In genomic region chr7:134458806-134459698, GRCh38 we compare ENCODE assay signal across 8 cellular contexts. TPM values are rescaled to one million over a fixed set of nuclear protein-coding genes. Genes with fewer than 3 reads are reported as not detected.
A peak's percentile ranks its signal among the peaks of the same experiment; 100 is the strongest.
DNase-seq lines count a peak whose midpoint lies in the region; ATAC-seq and TF ChIP-seq lines count a peak whose summit lies in the region.

Gene AKR1B1 (minus strand): TSS chr7:134459100. CDS start chr7:134459062, 38 bp downstream.

- peak; percentile 59 to 81 (median 70) for TF ChIP-seq CTCF in gastroesophageal sphincter (IDR thresholded peaks at IDR 0.05)

- H3K4me3 Mint-ChIP-seq in activated naive CD4-positive, alpha-beta T cell treated with anti-CD3 and anti-CD28 coated beads for 36 hours: peak within 1 kb of the TSS; percentile 81

- H3K4me1 Mint-ChIP-seq in activated naive CD4-positive, alpha-beta T cell treated with anti-CD3 and anti-CD28 coated beads for 36 hours (ENCODE audit: low read depth): peaks cover 46% of the 10 kb centered on the region

- H3K36me3 Mint-ChIP-seq in activated naive CD4-positive, alpha-beta T cell treated with anti-CD3 and anti-CD28 coated beads for 36 hours (ENCODE audit: low read depth): peaks cover 4% of the 10 kb centered on the region

- peaks cover 0 to 7% of the 10 kb centered on the region in 2 donors for H3K36me3 ChIP-seq in gastroesophageal sphincter

- H3K27ac Mint-ChIP-seq in activated naive CD4-positive, alpha-beta T cell treated with anti-CD3 and anti-CD28 coated beads for 36 hours: peak within 1 kb of the TSS; percentile 70

- peak within 1 kb of the TSS; percentile 88 to 93 (median 91) for H3K27ac ChIP-seq in gastroesophageal sphincter

- peak; percentile 91 for ATAC-seq in GM21825 (IDR thresholded peaks at IDR 0.05; ENCODE audit: unreplicated experiment)
- ATAC-seq in gastroesophageal sphincter: peak; percentile 97

- peaks cover 2% of the 10 kb centered on the region for H3K9me3 Mint-ChIP-seq in activated naive CD4-positive, alpha-beta T cell treated with anti-CD3 and anti-CD28 coated beads for 36 hours

- no peaks in the 10 kb centered on the region for H3K27me3 Mint-ChIP-seq in activated naive CD4-positive, alpha-beta T cell treated with anti-CD3 and anti-CD28 coated beads for 36 hours (ENCODE audit: low read depth)

- TF ChIP-seq POLR2A in gastroesophageal sphincter (IDR thresholded peaks at IDR 0.05): peak; percentile 53 to 56

- CTCF ChIA-PET in activated naive CD4-positive, alpha-beta T cell treated with anti-CD3 and anti-CD28 coated beads for 36 hours (lab: Charles Lee): interaction anchor here (0.6 to 2.9 kb wide), 8 partner anchors 11 to 804 kb away, joined by 3 to 17 read pairs (median 4); no protein-coding TSS in a partner anchor

- 0 to 35% methylated on average over 2 to 17 of the region's 61 CpGs for WGBS in gastroesophageal sphincter (ENCODE audit: low coverage in 1 of 2), 2 donors

- H3K4me1 ChIP-seq in gastroesophageal sphincter: peaks cover 0 to 38% (median 2%) of the 10 kb centered on the region in 3 donors

- H3K4me3 ChIP-seq in gastroesophageal sphincter: peak within 1 kb of the TSS; percentile 90 to 96

- intact Hi-C loops in activated naive CD4-positive, alpha-beta T cell treated with anti-CD3 and anti-CD28 coated beads for 36 hours (cut with micrococcal nuclease): loop anchor here (1.0 to 10.0 kb wide), 12 partner anchors 27 to 1526 kb away; partner anchors contain the start of genes AGBL3, BPGM, CHCHD3 and NUP205

- no peak for TF ChIP-seq EP300 in gastroesophageal sphincter (IDR thresholded peaks at IDR 0.05)

- H3K27me3 ChIP-seq in gastroesophageal sphincter: no peaks in the 10 kb centered on the region

- peak; percentile 98 for DNase-seq in Daoy (ENCODE audit: low read depth)
- peak; percentile 95 for DNase-seq in LHCN-M2 (ENCODE audit: low read depth)
- DNase-seq in SHP77 treated with DMSO at 0.1 percent for 48 hours (lab: John Stamatoyannopoulos, UW): peak; percentile 80
- DNase-seq in activated naive CD4-positive, alpha-beta T cell treated with anti-CD3 and anti-CD28 coated beads for 36 hours: peak; percentile 90
- peak; percentile 38 to 95 (median 86) for DNase-seq in nucleus accumbens (lab: John Stamatoyannopoulos, UW)
- DNase-seq in superior temporal gyrus (ENCODE audit: extremely low spot score): peak; percentile 91

- no peaks in the 10 kb centered on the region for H3K9me3 ChIP-seq in gastroesophageal sphincter

RNA-seq across cellular contexts. Expression of gene AKR1B1, which starts in this region (rescaled TPM):
- total RNA-seq in Daoy (2014; rRNA removed; shearing (Covaris generic)): 111 TPM in 2 replicates
- total RNA-seq in LHCN-M2 (2014; rRNA removed) (126 and 146 TPM in 2 replicates), gastroesophageal sphincter (10 to 100 TPM; 34.1 to 55.2 (median 41.1) TPM)
- polyA plus RNA-seq in LHCN-M2 (2012): 481 TPM
- 100 to 1,000 TPM; 103 to 107 TPM for total RNA-seq in activated naive CD4-positive, alpha-beta T cell treated with anti-CD3 and anti-CD28 coated beads for 36 hours

Comparison
In these comparisons a context has a peak if more than half of its experiments do, and no peak if none do; other contexts are left out.
1. Peak in every context shown above with its lines: DNase-seq, ATAC-seq, H3K4me3 ChIP-seq and H3K27ac ChIP-seq.